In genomic region chr17:56178203-56178602, GRCh38 we compare ENCODE assay signal across 11 cellular contexts. TPM values are rescaled to one million over a fixed set of nuclear protein-coding genes. Genes with fewer than 3 reads are reported as not detected.
"Had no signal": no experiment of that assay in that cellular context is flagged by ENCODE, and none has a peak within 500 bp of the region (broad histone marks: within the 10 kb centered on the region; RNA-seq: fewer than 3 reads in every experiment).

No MANE protein-coding gene starts in this region.

- H3K4me1 ChIP-seq: HAP-1 had no signal

- H3K36me3 ChIP-seq: HAP-1 had no signal

- ATAC-seq: GM23338, HCT116 had no signal

- H3K27ac ChIP-seq: GM23248 had no signal

- H3K4me3 ChIP-seq: GM23248, GM23338, HAP-1 had no signal

- H2AFZ ChIP-seq: GM23248, GM23338 had no signal

- DNase-seq: GM23248, GOT3, H7, H9, HCEC 1CT, HFFc6 had no signal

- H3K9ac ChIP-seq: GM23248 had no signal

- FAIRE-seq: H1, H54 had no signal

- H3K4me2 ChIP-seq: GM23338 had no signal

- H3K9me3 ChIP-seq: HAP-1 had no signal

RNA-seq across cellular contexts. Expression of gene ANKFN1, which starts 24.9 kb away (rescaled TPM):
- total RNA-seq: GM23338, H1, H7, H9 had no signal
- polyA plus RNA-seq: GM23338, H1 had no signal
